ENCODE assay signal across 1 cellular context in the genomic region with DNA sequence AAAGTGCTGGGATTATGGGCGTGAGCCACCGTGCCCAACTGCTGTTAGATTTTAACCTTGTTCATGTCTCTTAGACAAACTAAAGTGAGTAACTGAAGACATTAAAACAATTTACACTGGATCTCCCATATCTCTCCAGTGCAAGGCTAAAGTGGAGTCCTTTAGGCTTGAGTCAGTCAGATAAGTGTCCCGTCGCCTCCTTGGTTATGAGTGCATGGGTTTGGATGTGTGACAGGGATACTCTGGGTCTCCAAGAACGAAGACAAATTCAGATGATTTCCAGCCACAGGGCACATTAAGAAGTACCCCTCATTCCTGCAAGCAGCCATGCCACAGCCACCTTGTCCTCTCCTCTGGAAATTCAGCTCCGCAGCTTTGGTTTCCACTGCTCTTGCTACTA.
TF ChIP-seq lines count a peak whose summit lies in the region.

No MANE protein-coding gene starts in this region.

TF ChIP-seq in K562, 482 proteins besides CTCF, POLR2A, EP300 and RAD21:
- TF ChIP-seq MAFK (IDR thresholded peaks at IDR 0.05; ENCODE audit: low read length) = no peak
- TF ChIP-seq TCF3 (CRISPR knock-in tag; IDR thresholded peaks at IDR 0.05) = 0 out of 2 replicates have a peak, but pooled peaks have one; percentile 10
